8 cellular contexts compared by ENCODE assay signal in the genomic region with DNA sequence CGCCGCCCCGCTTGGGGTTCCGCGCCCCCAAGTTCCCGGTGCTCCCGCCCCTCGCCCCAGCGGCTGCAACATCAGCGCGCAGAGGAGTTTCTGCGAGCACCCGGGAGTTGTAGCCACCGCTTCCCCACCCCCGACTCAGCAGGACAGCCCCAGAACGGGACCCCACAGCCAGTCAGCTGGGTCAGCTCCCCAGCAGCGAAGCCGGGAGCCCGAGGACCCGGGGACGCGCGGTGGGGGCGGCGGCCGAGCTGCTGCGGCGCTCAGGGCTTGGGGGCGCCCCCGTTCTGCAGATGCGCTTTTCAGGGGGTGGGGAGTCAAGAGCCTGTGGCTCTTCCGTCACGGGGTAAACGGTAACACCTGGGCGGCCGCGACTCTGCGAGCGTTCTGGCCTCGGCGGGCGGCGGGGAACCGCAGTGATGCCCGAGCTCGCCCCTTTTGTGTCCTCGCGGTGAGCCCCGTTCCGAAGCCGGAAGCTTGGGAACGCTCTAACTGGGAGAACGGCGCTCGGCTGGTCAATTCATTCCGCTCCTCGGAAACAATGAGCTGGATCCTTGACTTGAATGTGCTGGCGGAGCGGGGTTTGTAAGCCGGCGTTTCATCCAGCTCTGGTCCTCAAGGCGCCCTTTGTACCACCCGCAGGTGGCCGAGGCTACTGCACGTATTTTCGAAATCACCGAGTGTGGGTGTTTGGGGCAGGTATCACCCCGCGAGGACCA. TPM values are rescaled to one million over a fixed set of nuclear protein-coding genes. Genes with fewer than 3 reads are reported as not detected.
A peak's percentile ranks its signal among the peaks of the same experiment; 100 is the strongest.
DNase-seq lines count a peak whose midpoint lies in the region; ATAC-seq and TF ChIP-seq lines count a peak whose summit lies in the region.

No MANE protein-coding gene starts in this region.

- H3K4me1 ChIP-seq in osteoblast (ENCODE audit: insufficient read depth, low read length) (peaks cover 6% of the 10 kb centered on the region), transverse colon (peaks cover 0 to 32% (median 6%) of the 10 kb centered on the region in 4 donors)

- H3K9me3 ChIP-seq in osteoblast (ENCODE audit: low read depth, low read length) (no peaks in the 10 kb centered on the region), transverse colon (no peaks in the 10 kb centered on the region)

- in situ Hi-C loops in transverse colon (cut with MboI; ENCODE audit: low pct_ligation_motif_present in 1 of 4, low pct_unique_long_range_greater_than_20kb in 1 of 4, low sequenced_read_pairs in 3 of 4), result loop anchor here in 1 of 4 donors (25.0 kb wide), 1 partner anchor 212 kb away; no protein-coding TSS in a partner anchor

- peak; percentile 23 for TF ChIP-seq CTCF in Calu3 (IDR thresholded peaks at IDR 0.05; ENCODE audit: unreplicated experiment)
- peak; percentile 29 for TF ChIP-seq CTCF in osteoblast (IDR thresholded peaks at IDR 0.05; ENCODE audit: extremely low read depth, low read depth, low read length)
- TF ChIP-seq CTCF in transverse colon (IDR thresholded peaks at IDR 0.05), result peak; percentile 48 to 80 (median 61)

- BruUV-seq in Calu3 (replicated peaks; lab: Mats Ljungman, UMichigan), result no TSS peak

- no peaks in the 10 kb centered on the region for H3K27me3 Mint-ChIP-seq in Calu3 (ENCODE audit: unreplicated experiment)

- DNase-seq in Calu3, result peak; percentile 77
- DNase-seq in HPDE6-E6E7 (ENCODE audit: extremely low spot score), result peak; percentile 83
- DNase-seq in RPMI8226, result peak; percentile 75
- DNase-seq in activated naive CD4-positive, alpha-beta T cell treated with Interleukin-2 at 50 U/mL for 16 hours, result peak; percentile 79
- DNase-seq in germinal center (ENCODE audit: low spot score), result peak; percentile 90
- DNase-seq in osteoblast (ENCODE audit: insufficient read length, low spot score, missing footprints), result peak; percentile 96
- DNase-seq in transverse colon, result peak; percentile 83

- H3K36me3 Mint-ChIP-seq in Calu3 (ENCODE audit: insufficient read depth, unreplicated experiment), result peaks cover 16% of the 10 kb centered on the region

- H3K9me3 Mint-ChIP-seq in Calu3 (ENCODE audit: low read depth, unreplicated experiment), result no peaks in the 10 kb centered on the region

- intact Hi-C loops in Calu3 (cut with micrococcal nuclease; ENCODE audit: unreplicated experiment) (loop anchor here (2.0 to 5.0 kb wide), 3 partner anchors 110 to 212 kb away; no protein-coding TSS in a partner anchor), transverse colon (cut with DNase I; ENCODE audit: low total_unique reads) (no loop called here)

- peak overlapping the region; percentile 77 for H3K27ac Mint-ChIP-seq in Calu3 (ENCODE audit: unreplicated experiment)

- peaks cover 57% of the 10 kb centered on the region for H3K27me3 ChIP-seq in osteoblast (ENCODE audit: insufficient read depth, low read length)
- no peaks in the 10 kb centered on the region for H3K27me3 ChIP-seq in transverse colon

- ATAC-seq in GM19468 (IDR thresholded peaks at IDR 0.05; ENCODE audit: extremely low read depth, unreplicated experiment), result peak; percentile 45

- H3K79me2 ChIP-seq in osteoblast (ENCODE audit: insufficient read depth, low read length), result no peaks in the 10 kb centered on the region

- no peak overlapping the region for H3K27ac ChIP-seq in osteoblast (ENCODE audit: low read depth, low read length)
- H3K27ac ChIP-seq in transverse colon, result peak overlapping the region; percentile 85 to 96 (median 94)

- CTCF ChIA-PET in Calu3 (lab: Charles Lee), result interaction anchor here (0.5 to 1.9 kb wide), 12 partner anchors 10 to 251 kb away, joined by 3 to 17 read pairs (median 3); no protein-coding TSS in a partner anchor

- WGBS in transverse colon (ENCODE audit: low coverage in 1 of 2), 2 donors, result 1% methylated on average over 56 of the region's 69 CpGs; no CpG with 5 or more reads in 1 of the 2 donors

- H3K4me2 ChIP-seq in osteoblast (ENCODE audit: insufficient read depth, low read length), result peak overlapping the region; percentile 74

- TF ChIP-seq POLR2A in transverse colon (IDR thresholded peaks at IDR 0.05), result peak; percentile 57

- TF ChIP-seq EP300 in transverse colon (IDR thresholded peaks at IDR 0.05; ENCODE audit: low read depth), result no peak

- peak overlapping the region; percentile 82 for H3K4me3 Mint-ChIP-seq in Calu3 (ENCODE audit: low read depth, unreplicated experiment)

- peak overlapping the region; percentile 70 for H2AFZ ChIP-seq in osteoblast (ENCODE audit: low read length)

- H3K4me1 Mint-ChIP-seq in Calu3 (ENCODE audit: low read depth, unreplicated experiment), result no peaks in the 10 kb centered on the region

- no peaks in the 10 kb centered on the region for H4K20me1 ChIP-seq in osteoblast (ENCODE audit: insufficient read depth, low read length)

- H3K4me3 ChIP-seq in osteoblast (ENCODE audit: insufficient read depth, low read length), result peak overlapping the region; percentile 63
- peak overlapping the region; percentile 63 to 91 (median 78) for H3K4me3 ChIP-seq in transverse colon

- H3K36me3 ChIP-seq in osteoblast (ENCODE audit: insufficient read depth, low read length) (no peaks in the 10 kb centered on the region), transverse colon (no peaks in the 10 kb centered on the region)

RNA-seq across cellular contexts. Expression of a gene that starts 0.8 kb away (rescaled TPM):
- total RNA-seq in Calu3 (2022) (9.7 and 16.9 TPM in 2 replicates), osteoblast (0.36 and 0.88 TPM in 2 replicates), transverse colon (10 to 100 TPM; 35.4 to 93.9 (median 58.3) TPM)
